ENCODE assay signal across 20 cellular contexts in genomic region chr13:50268500-50268899, GRCh38.
A peak's percentile ranks its signal among the peaks of the same experiment; 100 is the strongest.
DNase-seq lines count a peak whose midpoint lies in the region; ATAC-seq and TF ChIP-seq lines count a peak whose summit lies in the region.
"Had no signal": no experiment of that assay in that cellular context is flagged by ENCODE, and none has a peak within 500 bp of the region (broad histone marks: within the 10 kb centered on the region; RNA-seq: fewer than 3 reads in every experiment).

No MANE protein-coding gene starts in this region.

- H3K4me3 Mint-ChIP-seq in CD4-positive, alpha-beta T cell = no peak overlapping the region
- H3K4me3 Mint-ChIP-seq in nephron progenitor cell = no peak overlapping the region
- H3K4me3 Mint-ChIP-seq: B cell; T-helper 1 cell treated with Interleukin-12 subunit alpha and Interleukin-12 subunit beta and Interleukin-4 antibody, amounts not matched to agents 30 μg/mL and 1 μg/mL, for 36 hours had no signal

- H3K9me3 Mint-ChIP-seq in CD4-positive, alpha-beta T cell = no peaks in the 10 kb centered on the region
- H3K9me3 Mint-ChIP-seq in nephron progenitor cell = no peaks in the 10 kb centered on the region

- CTCF ChIA-PET in CD4-positive, alpha-beta T cell (lab: Charles Lee) = no interaction called here

- no peak overlapping the region for H3K27ac ChIP-seq in CD4-positive, alpha-beta T cell (ENCODE audit: low read depth, low read length)
- H3K27ac ChIP-seq: neutrophil had no signal

- H3K4me1 Mint-ChIP-seq in CD4-positive, alpha-beta T cell (ENCODE audit: low read depth) = no peaks in the 10 kb centered on the region
- H3K4me1 Mint-ChIP-seq in nephron progenitor cell = peaks cover 46% of the 10 kb centered on the region

- H3K36me3 Mint-ChIP-seq in CD4-positive, alpha-beta T cell (ENCODE audit: low read depth) = no peaks in the 10 kb centered on the region
- H3K36me3 Mint-ChIP-seq in nephron progenitor cell (ENCODE audit: low read depth) = no peaks in the 10 kb centered on the region

- H3K27me3 ChIP-seq in CD4-positive, alpha-beta T cell (ENCODE audit: control insufficient read depth, insufficient read depth, low read length) = no peaks in the 10 kb centered on the region
- H3K27me3 ChIP-seq: neutrophil, right lobe of liver had no signal

- DNase-seq in CD4-positive, alpha-beta T cell = no peak
- peak; percentile 73 for DNase-seq in NCI-H226
- DNase-seq in amniotic epithelial cell (ENCODE audit: low read depth) = peak; percentile 51
- DNase-seq in nephron progenitor cell = no peak
- DNase-seq in cardiac septum (ENCODE audit: low spot score) = no peak
- DNase-seq: activated CD4-positive, CD25-positive, alpha-beta regulatory T cell; activated gamma-delta T cell treated with Interleukin-2 at 50 U/mL for 16 hours; dermis blood vessel endothelial cell; DMS153; hypothalamus; NCI-H1048; NCI-H2107 had no signal

- no peaks in the 10 kb centered on the region for H3K9me3 ChIP-seq in CD4-positive, alpha-beta T cell (ENCODE audit: control insufficient read depth, low read length)
- H3K9me3 ChIP-seq: neutrophil, right lobe of liver had no signal

- H3K27ac Mint-ChIP-seq in CD4-positive, alpha-beta T cell = no peak overlapping the region
- peak overlapping the region; percentile 62 for H3K27ac Mint-ChIP-seq in nephron progenitor cell
- H3K27ac Mint-ChIP-seq: B cell; T-helper 1 cell treated with Interleukin-12 subunit alpha and Interleukin-12 subunit beta and Interleukin-4 antibody, amounts not matched to agents 30 μg/mL and 1 μg/mL, for 36 hours had no signal

- H3K27me3 Mint-ChIP-seq in CD4-positive, alpha-beta T cell = no peaks in the 10 kb centered on the region
- peaks cover 13% of the 10 kb centered on the region for H3K27me3 Mint-ChIP-seq in nephron progenitor cell (ENCODE audit: low read depth, poor library complexity)

- TF ChIP-seq CTCF in CD4-positive, alpha-beta T cell (IDR thresholded peaks at IDR 0.05) = peak; percentile 9
- TF ChIP-seq CTCF in nephron progenitor cell (IDR thresholded peaks at IDR 0.05) = no peak

- ATAC-seq in CD4-positive, alpha-beta T cell (ENCODE audit: poor library complexity) = no peak
- ATAC-seq in HG02885 (IDR thresholded peaks at IDR 0.05; ENCODE audit: poor library complexity, unreplicated experiment) (no peak), GM19452 (IDR thresholded peaks at IDR 0.05; ENCODE audit: unreplicated experiment) (no peak), HG03280 (IDR thresholded peaks at IDR 0.05; ENCODE audit: unreplicated experiment) (no peak)
- ATAC-seq: esophagus mucosa had no signal

- intact Hi-C loops in CD4-positive, alpha-beta T cell (cut with DNase I, micrococcal nuclease) = loop anchor here in 1 of 2 experiments (10.0 kb wide), 1 partner anchor 294 kb away; no protein-coding TSS in a partner anchor
- intact Hi-C loops in cardiac septum (cut with DNase I) = no loop called here

- POLR2A ChIA-PET in CD4-positive, alpha-beta T cell (lab: Charles Lee) = interaction anchor here (2.7 kb wide), 1 partner anchor 143 kb away, joined by 8 read pairs; no protein-coding TSS in a partner anchor

Comparison
In these comparisons a context has a peak if more than half of its experiments do, and no peak if none do; other contexts are left out.
1. DNase-seq: peak in NCI-H226 (single experiment) and amniotic epithelial cell (single experiment); none in CD4-positive, alpha-beta T cell (0 of 10), nephron progenitor cell (single experiment) and cardiac septum (single experiment).